Comparison of ENCODE assay signal across 7 cellular contexts in genomic region chr1:210198840-210199239, GRCh38. TPM values are rescaled to one million over a fixed set of nuclear protein-coding genes. Genes with fewer than 3 reads are reported as not detected.
"Had no signal": no experiment of that assay in that cellular context is flagged by ENCODE, and none has a peak within 500 bp of the region (broad histone marks: within the 10 kb centered on the region; RNA-seq: fewer than 3 reads in every experiment).

No MANE protein-coding gene starts in this region.

- DNase-seq: GDM1, GF-D8 had no signal

- H3K4me3 ChIP-seq: GM12878 had no signal

- FAIRE-seq: GM12878, GM12891, GM12892, GM18507, GM19239 had no signal

- ATAC-seq: GM12878 had no signal

RNA-seq across cellular contexts. Expression of gene SERTAD4, which starts 33.8 kb away (rescaled TPM):
- total RNA-seq: GM12878 had no signal
- polyA plus RNA-seq: GM12878 had no signal
